In the genomic region with DNA sequence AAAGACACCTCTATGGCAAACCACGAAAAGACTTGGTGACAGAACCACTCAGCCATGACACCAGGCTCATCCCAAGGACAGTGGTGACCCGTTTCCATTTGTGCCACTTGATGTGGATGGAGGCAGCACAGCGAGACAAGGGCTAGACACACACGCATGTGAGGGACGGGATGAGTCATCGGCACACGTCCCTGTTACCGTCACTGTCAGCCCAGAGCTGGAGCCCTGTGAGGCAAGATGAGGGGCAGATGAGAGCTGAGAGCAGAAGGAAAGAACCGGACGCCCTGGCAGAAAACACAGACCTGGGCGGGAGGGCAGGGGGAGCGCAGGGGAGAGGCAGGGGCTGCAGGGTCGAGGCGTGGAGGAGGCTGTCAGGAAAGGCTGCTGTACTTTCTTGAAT, we compare ENCODE assay signal across 1 cellular context.
TF ChIP-seq lines count a peak whose summit lies in the region.

No MANE protein-coding gene starts in this region.

TF ChIP-seq in H1, 55 proteins besides CTCF, POLR2A, EP300 and RAD21 (continued from another document):
- TF ChIP-seq POU5F1 (IDR thresholded peaks at IDR 0.05; ENCODE audit: low read depth, low read length) (no peak), CREB1 (IDR thresholded peaks at IDR 0.05) (no peak), KDM1A (IDR thresholded peaks at IDR 0.05; ENCODE audit: borderline replicate concordance, low read length) (no peak), SP4 (IDR thresholded peaks at IDR 0.05; ENCODE audit: low read length) (no peak), SP1 (IDR thresholded peaks at IDR 0.05; ENCODE audit: low read depth, low read length) (no peak), TAF1 (IDR thresholded peaks at IDR 0.05; ENCODE audit: low read depth, low read length) (no peak), EZH2 (IDR thresholded peaks at IDR 0.05; ENCODE audit: low read depth, low read length, severe bottlenecking) (no peak), TAF7 (optimal IDR thresholded peaks at IDR 0.05; ENCODE audit: borderline replicate concordance, low read depth, low read length) (no peak)
